ENCODE assay signal across 12 cellular contexts in genomic region chr11:119263352-119263940, GRCh38. TPM values are rescaled to one million over a fixed set of nuclear protein-coding genes. Genes with fewer than 3 reads are reported as not detected.
DNase-seq lines count a peak whose midpoint lies in the region; ATAC-seq and TF ChIP-seq lines count a peak whose summit lies in the region.
"Had no signal": no experiment of that assay in that cellular context is flagged by ENCODE, and none has a peak within 500 bp of the region (broad histone marks: within the 10 kb centered on the region; RNA-seq: fewer than 3 reads in every experiment).

No MANE protein-coding gene starts in this region.

- H3K27ac Mint-ChIP-seq in activated naive CD8-positive, alpha-beta T cell treated with anti-CD3 and anti-CD28 coated beads, Interleukin-2, amount 10 ng/mL, durations not matched to agents 7 days and 5 days = no peak overlapping the region
- no peak overlapping the region for H3K27ac Mint-ChIP-seq in activated naive CD8-positive, alpha-beta T cell treated with anti-CD3 and anti-CD28 coated beads, Interleukin-2, amount 50 U/mL, for 24 hours
- 0 out of 2 replicates have a peak overlapping the region, but pooled peaks have one; percentile 3 for H3K27ac Mint-ChIP-seq in WTC11

- peaks cover 46% of the 10 kb centered on the region for H3K4me1 Mint-ChIP-seq in activated naive CD8-positive, alpha-beta T cell treated with anti-CD3 and anti-CD28 coated beads, Interleukin-2, amount 10 ng/mL, durations not matched to agents 7 days and 5 days
- peaks cover 52% of the 10 kb centered on the region for H3K4me1 Mint-ChIP-seq in activated naive CD8-positive, alpha-beta T cell treated with anti-CD3 and anti-CD28 coated beads, Interleukin-2, amount 50 U/mL, for 24 hours
- H3K4me1 Mint-ChIP-seq in WTC11 = peaks cover 13% of the 10 kb centered on the region

- CTCF ChIA-PET in WTC11 (lab: Charles Lee) = interaction anchor here (0.6 kb wide), 1 partner anchor 1082 kb away, joined by 3 read pairs; no protein-coding TSS in a partner anchor

- no peaks in the 10 kb centered on the region for H3K27me3 ChIP-seq in upper lobe of left lung
- H3K27me3 ChIP-seq: left lung had no signal

- TF ChIP-seq POLR2A in upper lobe of left lung (IDR thresholded peaks at IDR 0.05) = no peak

- H3K4me3 ChIP-seq in upper lobe of left lung = no peak overlapping the region
- H3K4me3 ChIP-seq: left lung had no signal

- peak; percentile 61 for ATAC-seq in activated naive CD8-positive, alpha-beta T cell treated with anti-CD3 and anti-CD28 coated beads, Interleukin-2, amount 10 ng/mL, durations not matched to agents 7 days and 5 days (ENCODE audit: low read depth)
- no peak for ATAC-seq in activated naive CD8-positive, alpha-beta T cell treated with anti-CD3 and anti-CD28 coated beads, Interleukin-2, amount 50 U/mL, for 24 hours
- no peak for ATAC-seq in WTC11
- ATAC-seq in upper lobe of left lung (ENCODE audit: low FRiP score in 2 of 2) = no peak
- ATAC-seq: left lung had no signal

- WGBS in upper lobe of left lung, 2 donors = 18 to 27% methylated on average over 3 of the region's 3 CpGs

- no peak for TF ChIP-seq EP300 in upper lobe of left lung (IDR thresholded peaks at IDR 0.05)

- H3K9me3 Mint-ChIP-seq in activated naive CD8-positive, alpha-beta T cell treated with anti-CD3 and anti-CD28 coated beads, Interleukin-2, amount 10 ng/mL, durations not matched to agents 7 days and 5 days = no peaks in the 10 kb centered on the region
- no peaks in the 10 kb centered on the region for H3K9me3 Mint-ChIP-seq in activated naive CD8-positive, alpha-beta T cell treated with anti-CD3 and anti-CD28 coated beads, Interleukin-2, amount 50 U/mL, for 24 hours
- no peaks in the 10 kb centered on the region for H3K9me3 Mint-ChIP-seq in WTC11

- no peaks in the 10 kb centered on the region for H3K27me3 Mint-ChIP-seq in activated naive CD8-positive, alpha-beta T cell treated with anti-CD3 and anti-CD28 coated beads, Interleukin-2, amount 10 ng/mL, durations not matched to agents 7 days and 5 days
- H3K27me3 Mint-ChIP-seq in activated naive CD8-positive, alpha-beta T cell treated with anti-CD3 and anti-CD28 coated beads, Interleukin-2, amount 50 U/mL, for 24 hours = no peaks in the 10 kb centered on the region
- no peaks in the 10 kb centered on the region for H3K27me3 Mint-ChIP-seq in WTC11 (ENCODE audit: low read depth)

- H3K4me3 Mint-ChIP-seq in activated naive CD8-positive, alpha-beta T cell treated with anti-CD3 and anti-CD28 coated beads, Interleukin-2, amount 10 ng/mL, durations not matched to agents 7 days and 5 days = no peak overlapping the region
- no peak overlapping the region for H3K4me3 Mint-ChIP-seq in activated naive CD8-positive, alpha-beta T cell treated with anti-CD3 and anti-CD28 coated beads, Interleukin-2, amount 50 U/mL, for 24 hours
- H3K4me3 Mint-ChIP-seq in WTC11 = no peak overlapping the region

- no peak for DNase-seq in activated naive CD8-positive, alpha-beta T cell treated with anti-CD3 and anti-CD28 coated beads, Interleukin-2, amount 10 ng/mL, durations not matched to agents 7 days and 5 days
- DNase-seq in activated naive CD8-positive, alpha-beta T cell treated with anti-CD3 and anti-CD28 coated beads, Interleukin-2, amount 50 U/mL, for 24 hours = no peak
- no peak for DNase-seq in WTC11 (ENCODE audit: low spot score)
- DNase-seq in hepatic stellate cell (ENCODE audit: low spot score) = peak; percentile 12
- no peak for DNase-seq in upper lobe of left lung
- no peak for DNase-seq in NCI-H526 (lab: John Stamatoyannopoulos, UW)
- DNase-seq in NCI-H446 (lab: John Stamatoyannopoulos, UW) = no peak
- no peak for DNase-seq in mesenteric fat pad (ENCODE audit: low spot score)
- DNase-seq: effector CD4-positive, alpha-beta T cell; left lung; NCI-H2029 treated with DMSO at 0.1 percent for 48 hours; stimulated activated naive CD4-positive, alpha-beta T cell treated with Interleukin-2 at 50 U/mL for 16 hours had no signal

- POLR2A ChIA-PET in activated naive CD8-positive, alpha-beta T cell treated with anti-CD3 and anti-CD28 coated beads, Interleukin-2, amount 10 ng/mL, durations not matched to agents 7 days and 5 days (lab: Charles Lee) = interaction anchor here (0.6 to 4.8 kb wide), 5 partner anchors 21 to 266 kb away, joined by 3 to 29 read pairs (median 4); partner anchors contain the start of genes CBL and RNF26
- POLR2A ChIA-PET in WTC11 (lab: Charles Lee) = no interaction called here

- H3K4me1 ChIP-seq in upper lobe of left lung = peaks cover 14 to 23% (median 16%) of the 10 kb centered on the region in 4 donors

- TF ChIP-seq CTCF in WTC11 (IDR thresholded peaks at IDR 0.05) = no peak
- TF ChIP-seq CTCF in upper lobe of left lung (IDR thresholded peaks at IDR 0.05) = no peak

- H3K36me3 ChIP-seq in upper lobe of left lung = no peaks in the 10 kb centered on the region
- H3K36me3 ChIP-seq: left lung had no signal

- peak overlapping the region; percentile 13 to 24 (median 15) for H3K27ac ChIP-seq in upper lobe of left lung

- peaks cover 12% of the 10 kb centered on the region for H3K36me3 Mint-ChIP-seq in activated naive CD8-positive, alpha-beta T cell treated with anti-CD3 and anti-CD28 coated beads, Interleukin-2, amount 10 ng/mL, durations not matched to agents 7 days and 5 days
- peaks cover 4% of the 10 kb centered on the region for H3K36me3 Mint-ChIP-seq in activated naive CD8-positive, alpha-beta T cell treated with anti-CD3 and anti-CD28 coated beads, Interleukin-2, amount 50 U/mL, for 24 hours (ENCODE audit: low read depth)
- no peaks in the 10 kb centered on the region for H3K36me3 Mint-ChIP-seq in WTC11

- H3K9me3 ChIP-seq in upper lobe of left lung = no peaks in the 10 kb centered on the region
- H3K9me3 ChIP-seq: left lung had no signal

TF ChIP-seq in WTC11, 78 proteins besides CTCF, POLR2A, EP300 and RAD21:
- no peak for TF ChIP-seq SMAD4 (CRISPR knock-in tag; IDR thresholded peaks at IDR 0.05)
- TF ChIP-seq KAT7 (CRISPR knock-in tag; IDR thresholded peaks at IDR 0.05; ENCODE audit: borderline replicate concordance) = no peak
- TF ChIP-seq ZNF263 (CRISPR knock-in tag; IDR thresholded peaks at IDR 0.05; ENCODE audit: low read depth) = no peak
- no peak for TF ChIP-seq ARID4B (CRISPR knock-in tag; IDR thresholded peaks at IDR 0.05; ENCODE audit: borderline replicate concordance)

RNA-seq across cellular contexts. Expression of gene MCAM, which starts 53.5 kb away (rescaled TPM):
- 1 to 10 TPM; 2.4 to 2.9 TPM for total RNA-seq in activated naive CD8-positive, alpha-beta T cell treated with anti-CD3 and anti-CD28 coated beads, Interleukin-2, amount 10 ng/mL, durations not matched to agents 7 days and 5 days
- 20.7 to 26.4 TPM (median 22.1 TPM) in 3 replicates for total RNA-seq in WTC11 (2021)
- total RNA-seq in upper lobe of left lung = 100 to 1,000 TPM in 3 of 6 donors, 10 to 100 TPM in 3; 39.8 to 222 (median 76.5) TPM
- 550 TPM for total RNA-seq in mesenteric fat pad

RNA-seq across cellular contexts. Expression of gene CBL, which starts 57.3 kb away (rescaled TPM):
- 10 to 100 TPM; 45.1 to 45.2 TPM for total RNA-seq in activated naive CD8-positive, alpha-beta T cell treated with anti-CD3 and anti-CD28 coated beads, Interleukin-2, amount 10 ng/mL, durations not matched to agents 7 days and 5 days
- total RNA-seq in WTC11 (2021) = 45.6 to 47.9 TPM (median 46.7 TPM) in 3 replicates
- 10 to 100 TPM; 15.4 to 32.2 (median 18.9) TPM for total RNA-seq in upper lobe of left lung
- 30.4 TPM for total RNA-seq in mesenteric fat pad
